In genomic region chr12:57619434-57620244, GRCh38 we compare ENCODE assay signal across 10 cellular contexts. TPM values are rescaled to one million over a fixed set of nuclear protein-coding genes. Genes with fewer than 3 reads are reported as not detected.
A peak's percentile ranks its signal among the peaks of the same experiment; 100 is the strongest.
DNase-seq lines count a peak whose midpoint lies in the region; ATAC-seq and TF ChIP-seq lines count a peak whose summit lies in the region.
"Had no signal": no experiment of that assay in that cellular context is flagged by ENCODE, and none has a peak within 500 bp of the region (broad histone marks: within the 10 kb centered on the region; RNA-seq: fewer than 3 reads in every experiment).

No MANE protein-coding gene starts in this region.

- no peak overlapping the region for H3K4me3 Mint-ChIP-seq in activated CD4-positive, alpha-beta T cell treated with anti-CD3 and anti-CD28 coated beads for 36 hours
- H3K4me3 Mint-ChIP-seq in activated T-cell treated with anti-CD3 and anti-CD28 coated beads, Interleukin-2, amount 50 U/mL, for 4 hours, result no peak overlapping the region
- H3K4me3 Mint-ChIP-seq in progenitor cell of endocrine pancreas (ENCODE audit: low read depth), result peak overlapping the region; percentile 60

- CTCF ChIA-PET in activated CD4-positive, alpha-beta T cell treated with anti-CD3 and anti-CD28 coated beads for 36 hours (lab: Charles Lee), result interaction anchor here (0.6 to 6.3 kb wide), 12 partner anchors 8 to 231 kb away, joined by 3 to 76 read pairs (median 8); partner anchors contain the start of gene B4GALNT1

- intact Hi-C loops in activated CD4-positive, alpha-beta T cell treated with anti-CD3 and anti-CD28 coated beads for 36 hours (cut with DNase I, micrococcal nuclease), result loop anchor here in 1 of 2 experiments (5.0 kb wide), 1 partner anchor 162 kb away; the partner anchor contains the start of genes GLI1 and INHBE

- H3K36me3 Mint-ChIP-seq in activated CD4-positive, alpha-beta T cell treated with anti-CD3 and anti-CD28 coated beads for 36 hours (ENCODE audit: low read depth), result no peaks in the 10 kb centered on the region
- no peaks in the 10 kb centered on the region for H3K36me3 Mint-ChIP-seq in activated T-cell treated with anti-CD3 and anti-CD28 coated beads, Interleukin-2, amount 50 U/mL, for 4 hours (ENCODE audit: insufficient read depth)
- H3K36me3 Mint-ChIP-seq in progenitor cell of endocrine pancreas (ENCODE audit: insufficient read depth), result peaks cover 13% of the 10 kb centered on the region

- H3K27ac Mint-ChIP-seq in activated CD4-positive, alpha-beta T cell treated with anti-CD3 and anti-CD28 coated beads for 36 hours, result no peak overlapping the region
- H3K27ac Mint-ChIP-seq in progenitor cell of endocrine pancreas, result no peak overlapping the region

- H3K9me3 ChIP-seq in iPS-18c (ENCODE audit: control insufficient read depth, insufficient read depth, low read length), result no peaks in the 10 kb centered on the region
- H3K9me3 ChIP-seq: A549 had no signal

- peaks cover 67% of the 10 kb centered on the region for H3K27me3 Mint-ChIP-seq in activated CD4-positive, alpha-beta T cell treated with anti-CD3 and anti-CD28 coated beads for 36 hours
- H3K27me3 Mint-ChIP-seq in activated T-cell treated with anti-CD3 and anti-CD28 coated beads, Interleukin-2, amount 50 U/mL, for 4 hours (ENCODE audit: low read depth), result peaks cover 80% of the 10 kb centered on the region
- peaks cover 93% of the 10 kb centered on the region for H3K27me3 Mint-ChIP-seq in progenitor cell of endocrine pancreas

- POLR2A ChIA-PET in activated CD4-positive, alpha-beta T cell treated with anti-CD3 and anti-CD28 coated beads for 36 hours (lab: Charles Lee), result interaction anchor here (0.6 kb wide), 1 partner anchor 41 kb away, joined by 3 read pairs; no protein-coding TSS in a partner anchor

- peaks cover 26% of the 10 kb centered on the region for H3K4me1 Mint-ChIP-seq in activated CD4-positive, alpha-beta T cell treated with anti-CD3 and anti-CD28 coated beads for 36 hours
- H3K4me1 Mint-ChIP-seq in activated T-cell treated with anti-CD3 and anti-CD28 coated beads, Interleukin-2, amount 50 U/mL, for 4 hours (ENCODE audit: low read depth), result peaks cover 26% of the 10 kb centered on the region
- H3K4me1 Mint-ChIP-seq in progenitor cell of endocrine pancreas (ENCODE audit: low read depth), result peaks cover 11% of the 10 kb centered on the region

- peak; percentile 34 for ATAC-seq in activated CD4-positive, alpha-beta T cell treated with anti-CD3 and anti-CD28 coated beads for 36 hours
- ATAC-seq in activated T-cell treated with anti-CD3 and anti-CD28 coated beads, Interleukin-2, amount 50 U/mL, for 4 hours, result peak; percentile 34 to 60
- ATAC-seq in GM21786 (IDR thresholded peaks at IDR 0.05; ENCODE audit: unreplicated experiment), result no peak
- ATAC-seq: A549 had no signal

- H3K4me3 ChIP-seq in iPS-18c (ENCODE audit: insufficient read depth, low read depth, low read length), result peak overlapping the region; percentile 28; the same call in 1 of the 2 replicates
- H3K4me3 ChIP-seq: A549 had no signal

- no peak for TF ChIP-seq CTCF in progenitor cell of endocrine pancreas (IDR thresholded peaks at IDR 0.05; ENCODE audit: unreplicated experiment)

- no peaks in the 10 kb centered on the region for H3K9me3 Mint-ChIP-seq in activated CD4-positive, alpha-beta T cell treated with anti-CD3 and anti-CD28 coated beads for 36 hours (ENCODE audit: low read depth)
- no peaks in the 10 kb centered on the region for H3K9me3 Mint-ChIP-seq in activated T-cell treated with anti-CD3 and anti-CD28 coated beads, Interleukin-2, amount 50 U/mL, for 4 hours
- H3K9me3 Mint-ChIP-seq in progenitor cell of endocrine pancreas (ENCODE audit: low read depth), result no peaks in the 10 kb centered on the region

- peak; percentile 53 for DNase-seq in activated CD4-positive, alpha-beta T cell treated with anti-CD3 and anti-CD28 coated beads for 36 hours
- no peak for DNase-seq in activated CD4-positive, alpha-beta T cell treated with anti-CD3 and anti-CD28 coated beads for 1 hour
- no peak for DNase-seq in activated T-cell treated with anti-CD3 and anti-CD28 coated beads, Interleukin-2, amount 50 U/mL, for 4 hours
- DNase-seq in progenitor cell of endocrine pancreas (ENCODE audit: low spot score, unreplicated experiment), result no peak
- no peak for DNase-seq in HT-29 (ENCODE audit: low spot score)
- DNase-seq in SHP77 (lab: John Stamatoyannopoulos, UW), result no peak
- DNase-seq: NCI-H1694 treated with DMSO at 0.1 percent for 48 hours had no signal

RNA-seq across cellular contexts. Expression of gene ARHGEF25, which starts 8.4 kb away (rescaled TPM):
- 1 to 10 TPM; 2.2 to 2.6 TPM for total RNA-seq in activated CD4-positive, alpha-beta T cell treated with anti-CD3 and anti-CD28 coated beads for 36 hours
- total RNA-seq in activated T-cell treated with anti-CD3 and anti-CD28 coated beads, Interleukin-2, amount 50 U/mL, for 4 hours, result 1 to 10 TPM in 1 of 3 donors, under 1 TPM in 2; 0.56 to 1.6 (median 0.65) TPM
- total RNA-seq in progenitor cell of endocrine pancreas, result 17.0 and 18.4 TPM in 2 replicates
- 0.25 TPM in 1 of 2 replicates, not detected in the other for total RNA-seq in HT-29 (2014; rRNA removed; shearing (Covaris generic))

RNA-seq across cellular contexts. Expression of gene B4GALNT1, which starts 13.4 kb away (rescaled TPM):
- 1 to 10 TPM; 1.4 to 1.5 TPM for total RNA-seq in activated CD4-positive, alpha-beta T cell treated with anti-CD3 and anti-CD28 coated beads for 36 hours
- 1 to 10 TPM; 3.2 to 4.6 (median 3.6) TPM for total RNA-seq in activated T-cell treated with anti-CD3 and anti-CD28 coated beads, Interleukin-2, amount 50 U/mL, for 4 hours
- 0.73 and 1.1 TPM in 2 replicates for total RNA-seq in progenitor cell of endocrine pancreas
- total RNA-seq in HT-29 (2014; rRNA removed; shearing (Covaris generic)), result 3.1 and 5.8 TPM in 2 replicates

RNA-seq across cellular contexts. Expression of gene DTX3, which starts 15.0 kb away (rescaled TPM):
- total RNA-seq in activated CD4-positive, alpha-beta T cell treated with anti-CD3 and anti-CD28 coated beads for 36 hours, result 10 to 100 TPM; 16.7 to 17.0 TPM
- total RNA-seq in activated T-cell treated with anti-CD3 and anti-CD28 coated beads, Interleukin-2, amount 50 U/mL, for 4 hours, result 10 to 100 TPM; 15.9 to 18.6 (median 17.0) TPM
- total RNA-seq in progenitor cell of endocrine pancreas, result 79.9 and 83.0 TPM in 2 replicates
- total RNA-seq in HT-29 (2014; rRNA removed; shearing (Covaris generic)), result not detected in 2 replicates

RNA-seq across cellular contexts. Expression of gene PIP4K2C, which starts 28.6 kb away (rescaled TPM):
- total RNA-seq in activated CD4-positive, alpha-beta T cell treated with anti-CD3 and anti-CD28 coated beads for 36 hours, result 10 to 100 TPM; 12.1 to 14.9 TPM
- total RNA-seq in activated T-cell treated with anti-CD3 and anti-CD28 coated beads, Interleukin-2, amount 50 U/mL, for 4 hours, result 10 to 100 TPM; 28.6 to 32.0 (median 29.1) TPM
- total RNA-seq in progenitor cell of endocrine pancreas, result 38.4 and 39.0 TPM in 2 replicates
- 30.8 and 37.2 TPM in 2 replicates for total RNA-seq in HT-29 (2014; rRNA removed; shearing (Covaris generic))

Comparison
In these comparisons a context has a peak if more than half of its experiments do, and no peak if none do; other contexts are left out.
1. RNA of gene DTX3, which starts 15.0 kb away (total RNA-seq): 79.9 to 83.0 TPM in progenitor cell of endocrine pancreas, 15.9 to 18.6 TPM in activated T-cell treated with anti-CD3 and anti-CD28 coated beads, Interleukin-2, amount 50 U/mL, for 4 hours and 16.7 to 17.0 TPM in activated CD4-positive, alpha-beta T cell treated with anti-CD3 and anti-CD28 coated beads for 36 hours; not detected in HT-29; every median in the first group is over 10 times any median in the second.